Comparison of ENCODE assay signal across 9 cellular contexts in genomic region chr10:71888623-71889387, GRCh38. TPM values are rescaled to one million over a fixed set of nuclear protein-coding genes. Genes with fewer than 3 reads are reported as not detected.
DNase-seq lines count a peak whose midpoint lies in the region; ATAC-seq, FAIRE-seq and TF ChIP-seq lines count a peak whose summit lies in the region.
"Had no signal": no experiment of that assay in that cellular context is flagged by ENCODE, and none has a peak within 500 bp of the region (broad histone marks: within the 10 kb centered on the region; RNA-seq: fewer than 3 reads in every experiment).

No MANE protein-coding gene starts in this region.

- no peaks in the 10 kb centered on the region for H4K20me1 ChIP-seq in endothelial cell of umbilical vein (replicated peaks; ENCODE audit: control insufficient read depth, extremely low read depth, insufficient read depth, low read length)

- peak overlapping the region; percentile 87 for H3K4me2 ChIP-seq in endothelial cell of umbilical vein (ENCODE audit: insufficient read depth, low read length)

- peak; percentile 87 for ATAC-seq in GM18867 (IDR thresholded peaks at IDR 0.05; ENCODE audit: unreplicated experiment)
- ATAC-seq in HG03060 (IDR thresholded peaks at IDR 0.05; ENCODE audit: low read depth, unreplicated experiment), result peak; percentile 67

- H2AFZ ChIP-seq in endothelial cell of umbilical vein (ENCODE audit: low read depth, low read length), result peak overlapping the region; percentile 87

- CTCF ChIA-PET in endothelial cell of umbilical vein (lab: Charles Lee), result interaction anchor here (1.0 to 1.5 kb wide), 2 partner anchors 17 to 38 kb away, joined by 3 read pairs; partner anchors contain the start of gene PSAP

- 5% methylated on average over 39 to 42 of the region's 48 CpGs for WGBS in mesodermal cell (ENCODE audit: insufficient coverage in 2 of 2), 2 experiments

- TF ChIP-seq CTCF in endothelial cell of umbilical vein (IDR thresholded peaks at IDR 0.05; ENCODE audit: extremely low read depth in 1 of 2, insufficient read depth in 1 of 2, low read depth in 1 of 2, low read length in 2 of 2), result peak in 1 of 2 donors; percentile 22

- H3K9me1 ChIP-seq in endothelial cell of umbilical vein (replicated peaks; ENCODE audit: control insufficient read depth, extremely low read depth, insufficient read depth, low read length), result no peaks in the 10 kb centered on the region

- no peaks in the 10 kb centered on the region for H3K36me3 ChIP-seq in endothelial cell of umbilical vein (ENCODE audit: control insufficient read depth in 2 of 2, extremely low read depth in 1 of 2, insufficient read depth in 2 of 2, low read length in 2 of 2)
- no peaks in the 10 kb centered on the region for H3K36me3 ChIP-seq in mesodermal cell (ENCODE audit: control insufficient read depth, insufficient read depth, low read length)

- H3K4me1 ChIP-seq in endothelial cell of umbilical vein (ENCODE audit: control insufficient read depth, extremely low read depth, insufficient read depth, low read length) (peaks cover 8% of the 10 kb centered on the region), mesodermal cell (ENCODE audit: control insufficient read depth, insufficient read depth, low read length, poor library complexity, severe bottlenecking) (no peaks in the 10 kb centered on the region)

- no peaks in the 10 kb centered on the region for H3K79me2 ChIP-seq in endothelial cell of umbilical vein (ENCODE audit: control insufficient read depth, insufficient read depth, low read length)

- no peak for TF ChIP-seq POLR2A in endothelial cell of umbilical vein (IDR thresholded peaks at IDR 0.05; ENCODE audit: low read depth, low read length)

- dilution Hi-C loops in endothelial cell of umbilical vein (cut with MboI; ENCODE audit: extremely low pct_ligation_motif_present, low sequenced_read_pairs), result no loop called here

- POLR2A ChIA-PET in endothelial cell of umbilical vein (lab: Charles Lee), result no interaction called here

- no peaks in the 10 kb centered on the region for H3K9me3 ChIP-seq in endothelial cell of umbilical vein (replicated peaks; ENCODE audit: control insufficient read depth, insufficient read depth, low read length)
- H3K9me3 ChIP-seq in mesodermal cell (ENCODE audit: control insufficient read depth, low read length), result no peaks in the 10 kb centered on the region

- H3K4me3 ChIP-seq in endothelial cell of umbilical vein (replicated peaks in 1 of 3; ENCODE audit: insufficient read depth in 1 of 3, low read depth in 1 of 3, low read length in 3 of 3) (peak overlapping the region; percentile 36 to 73 (median 66)), mesodermal cell (ENCODE audit: extremely low read depth, insufficient read depth, low read length, poor library complexity, severe bottlenecking) (peak overlapping the region; percentile 41)

- FAIRE-seq in endothelial cell of umbilical vein (lab: Jason Lieb, UNC), result peak; percentile 93
- FAIRE-seq: TTC549 had no signal

- TSS peak; percentile 69 for BruUV-seq in endothelial cell of umbilical vein (replicated peaks; lab: Mats Ljungman, UMichigan)

- intact Hi-C loops in endothelial cell of umbilical vein (cut with micrococcal nuclease), result loop anchor here (1.0 kb wide), 2 partner anchors 29 to 40 kb away; no protein-coding TSS in a partner anchor

- H3K9ac ChIP-seq in endothelial cell of umbilical vein (replicated peaks; ENCODE audit: extremely low read depth, insufficient read depth, low read length), result peak overlapping the region; percentile 88

- H3K27ac ChIP-seq in endothelial cell of umbilical vein (ENCODE audit: insufficient read depth, low read depth, low read length) (peak overlapping the region; percentile 83), mesodermal cell (ENCODE audit: low read depth, low read length, severe bottlenecking) (no peak overlapping the region)

- DNase-seq in Ammon's horn (ENCODE audit: low spot score) (peak; percentile 84), NCI-H226 (peak; percentile 97), endothelial cell of umbilical vein (ENCODE audit: low read depth, low spot score) (peak; percentile 74)
- peak; percentile 6 to 11 for DNase-seq in activated CD8-positive, alpha-beta memory T cell treated with anti-CD3 and anti-CD28 coated beads for 4 hours (ENCODE audit: low read depth in 2 of 2)
- DNase-seq in stimulated activated CD8-positive, alpha-beta memory T cell treated with anti-CD3 and anti-CD28 coated beads, Interleukin-4, amount 100 ng/mL, for 24 hours (ENCODE audit: low read depth), result peak; percentile 42

- no peaks in the 10 kb centered on the region for H3K27me3 ChIP-seq in endothelial cell of umbilical vein (ENCODE audit: control insufficient read depth in 2 of 2, insufficient read depth in 2 of 2, low read length in 2 of 2)

TF ChIP-seq in endothelial cell of umbilical vein, 7 proteins besides CTCF, POLR2A, EP300 and RAD21:
- TF ChIP-seq MYC (IDR thresholded peaks at IDR 0.05; ENCODE audit: low read depth, low read length) (peak; percentile 86), MAX (IDR thresholded peaks at IDR 0.05; ENCODE audit: insufficient read depth, insufficient read length) (peak; percentile 12), EZH2 (IDR thresholded peaks at IDR 0.05; ENCODE audit: borderline replicate concordance, low read depth, low read length, severe bottlenecking) (no peak), GATA2 (IDR thresholded peaks at IDR 0.05; ENCODE audit: insufficient read depth, insufficient read length, low read depth, low read length) (no peak), JUN (IDR thresholded peaks at IDR 0.05; ENCODE audit: borderline replicate concordance, insufficient read depth, insufficient read length, low read depth) (peak; percentile 48), POLR2AphosphoS5 (IDR thresholded peaks at IDR 0.05; ENCODE audit: insufficient read depth, low read depth, low read length) (peak; percentile 48), FOS (IDR thresholded peaks at IDR 0.05; ENCODE audit: borderline replicate concordance, insufficient read depth, low read length) (peak; percentile 89)

RNA-seq across cellular contexts. Expression of gene PSAP, which starts 37.8 kb away (rescaled TPM):
- 623 and 644 TPM in 2 replicates for total RNA-seq in endothelial cell of umbilical vein
- polyA plus RNA-seq in endothelial cell of umbilical vein, result 1,415 and 1,476 TPM in 2 replicates
- 1,082 and 1,116 TPM in 2 replicates for polyA plus RNA-seq in endothelial cell of umbilical vein (2011; cell fraction: cytosol; rRNA removed)
- polyA plus RNA-seq in endothelial cell of umbilical vein (2011; cell fraction: nucleus; rRNA removed), result 878 and 886 TPM in 2 replicates
- 996 and 1,574 TPM in 2 replicates for polyA plus RNA-seq in endothelial cell of umbilical vein (2012)
- polyA minus RNA-seq in endothelial cell of umbilical vein, result 787 and 997 TPM in 2 replicates
- polyA minus RNA-seq in endothelial cell of umbilical vein (2011; cell fraction: cytosol; rRNA and poly(A)+ RNA removed), result 191 TPM
- polyA minus RNA-seq in endothelial cell of umbilical vein (2011; cell fraction: nucleus; rRNA and poly(A)+ RNA removed), result 216 and 227 TPM in 2 replicates
- 506 TPM for polyA plus RNA-seq in mesodermal cell (2013, experiment 1 of 2)
- polyA plus RNA-seq in mesodermal cell (2013, experiment 2 of 2), result 418 TPM

Comparison
In these comparisons a context has a peak if more than half of its experiments do, and no peak if none do; other contexts are left out.
1. DNase-seq: peak in every context shown above with its lines; median percentile 97 in NCI-H226; 84 in Ammon's horn; 74 in endothelial cell of umbilical vein; 42 in stimulated activated CD8-positive, alpha-beta memory T cell treated with anti-CD3 and anti-CD28 coated beads, Interleukin-4, amount 100 ng/mL, for 24 hours; 8 in activated CD8-positive, alpha-beta memory T cell treated with anti-CD3 and anti-CD28 coated beads for 4 hours.